In genomic region chr16:50228364-50228868, GRCh38 we compare ENCODE assay signal across 26 cellular contexts.
"Had no signal": no experiment of that assay in that cellular context is flagged by ENCODE, and none has a peak within 500 bp of the region (broad histone marks: within the 10 kb centered on the region; RNA-seq: fewer than 3 reads in every experiment).

No MANE protein-coding gene starts in this region.

- H3K4me3 ChIP-seq: esophagus muscularis mucosa, heart right ventricle, left lung, lower lobe of right lung, SK-N-MC, spleen, thyroid gland, upper lobe of left lung, vagina had no signal

- H3K27me3 ChIP-seq: esophagus muscularis mucosa, foreskin keratinocyte, heart right ventricle, left lung, spleen, thyroid gland, upper lobe of left lung, vagina had no signal

- H3K27ac ChIP-seq: esophagus muscularis mucosa, foreskin keratinocyte, heart right ventricle, left lung, lower lobe of right lung, SK-N-MC, spleen, thyroid gland, upper lobe of left lung, vagina had no signal

- H3K27me3 Mint-ChIP-seq: dendritic cell treated with granulocyte-macrophage colony-stimulating factor and Interleukin-4, amounts not matched to agents 40 ng/mL and 50 ng/mL, for 4 days; naive thymus-derived CD8-positive, alpha-beta T cell had no signal

- H3K9me3 Mint-ChIP-seq: activated naive CD4-positive, alpha-beta T cell treated with anti-CD3 and anti-CD28 coated beads for 36 hours; dendritic cell treated with granulocyte-macrophage colony-stimulating factor and Interleukin-4, amounts not matched to agents 40 ng/mL and 50 ng/mL, for 4 days; endodermal cell; naive thymus-derived CD8-positive, alpha-beta T cell had no signal

- H3K4me1 ChIP-seq: esophagus muscularis mucosa, foreskin keratinocyte, heart right ventricle, left lung, lower lobe of right lung, spleen, thyroid gland, upper lobe of left lung, vagina had no signal

- H3K27ac Mint-ChIP-seq: activated naive CD4-positive, alpha-beta T cell treated with anti-CD3 and anti-CD28 coated beads for 36 hours; dendritic cell treated with granulocyte-macrophage colony-stimulating factor and Interleukin-4, amounts not matched to agents 40 ng/mL and 50 ng/mL, for 4 days; endodermal cell had no signal

- H3K9me3 ChIP-seq: esophagus muscularis mucosa, heart right ventricle, left lung, lower lobe of right lung, spleen, thyroid gland, upper lobe of left lung, vagina had no signal

- H3K4me1 Mint-ChIP-seq: endodermal cell had no signal

- DNase-seq: activated CD4-positive, alpha-beta T cell treated with anti-CD3 and anti-CD28 coated beads for 4 hours; activated CD4-positive, alpha-beta T cell treated with anti-CD3 and anti-CD28 coated beads, Interleukin-2, amount 50 U/mL, for 4 hours; activated CD8-positive, alpha-beta memory T cell treated with anti-CD3 and anti-CD28 coated beads, Interleukin-2, amount 50 U/mL, for 4 hours; activated effector memory CD4-positive, alpha-beta T cell treated with anti-CD3 and anti-CD28 coated beads, Interleukin-2, amount 50 U/mL, for 16 hours; activated naive CD4-positive, alpha-beta T cell treated with anti-CD3 and anti-CD28 coated beads for 36 hours; activated T-cell treated with anti-CD3 and anti-CD28 coated beads, Interleukin-2, amount 50 U/mL, for 48 hours; amygdala; caudate nucleus; endodermal cell; foreskin keratinocyte; heart right ventricle; left lung; lower lobe of right lung; mesenchymal stem cell; naive thymus-derived CD8-positive, alpha-beta T cell; posterior cingulate gyrus; right cardiac atrium; spleen; stimulated activated naive CD4-positive, alpha-beta T cell treated with Interleukin-2 at 50 U/mL for 16 hours; substantia nigra; thyroid gland; upper lobe of left lung had no signal

- ATAC-seq: foreskin keratinocyte; heart right ventricle; left lung; lower lobe of right lung; naive thymus-derived CD8-positive, alpha-beta T cell; right cardiac atrium had no signal

- H3K4me3 Mint-ChIP-seq: activated naive CD4-positive, alpha-beta T cell treated with anti-CD3 and anti-CD28 coated beads for 36 hours; dendritic cell treated with granulocyte-macrophage colony-stimulating factor and Interleukin-4, amounts not matched to agents 40 ng/mL and 50 ng/mL, for 4 days; endodermal cell; naive thymus-derived CD8-positive, alpha-beta T cell had no signal
